ENCODE assay signal across 9 cellular contexts in the genomic region with DNA sequence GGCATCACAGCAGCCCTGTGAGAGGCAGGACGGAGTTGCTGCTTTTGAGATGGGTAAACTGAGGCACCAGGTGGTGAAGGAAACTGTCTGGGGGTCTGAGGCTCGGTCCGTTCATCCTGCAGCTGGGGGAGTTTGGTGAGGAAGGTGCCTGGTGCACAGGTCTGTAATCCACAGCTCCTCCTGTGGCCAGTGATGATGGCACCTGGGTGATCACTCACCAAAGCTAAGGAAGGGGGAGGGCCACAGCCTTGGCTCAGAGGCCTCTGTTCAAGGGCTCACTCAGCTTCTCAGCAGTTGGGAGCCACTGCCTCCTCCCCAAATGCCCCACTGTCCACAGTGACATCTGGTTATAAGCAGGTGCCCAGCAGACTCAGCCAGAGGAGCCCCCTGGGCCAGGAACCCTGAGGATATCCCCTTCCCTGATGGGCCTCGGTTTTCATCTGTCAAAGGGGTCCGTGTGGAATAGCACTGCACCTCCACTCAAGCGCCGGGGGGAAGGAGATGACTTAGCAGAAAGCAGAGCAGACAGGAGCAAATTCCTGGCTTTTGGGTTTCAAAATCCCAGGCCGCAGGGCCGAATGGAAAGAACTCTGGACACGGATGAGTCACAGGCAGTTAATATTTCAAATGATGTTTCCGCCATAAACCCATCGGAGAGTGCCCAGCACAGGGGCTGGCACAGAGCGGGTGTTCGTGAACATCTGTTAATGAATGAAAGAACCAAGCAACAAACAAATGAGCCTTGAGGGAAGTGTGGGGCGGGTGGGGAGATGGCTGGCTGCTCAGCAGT.
A peak's percentile ranks its signal among the peaks of the same experiment; 100 is the strongest.
DNase-seq lines count a peak whose midpoint lies in the region; ATAC-seq and TF ChIP-seq lines count a peak whose summit lies in the region.
"Had no signal": no experiment of that assay in that cellular context is flagged by ENCODE, and none has a peak within 500 bp of the region (broad histone marks: within the 10 kb centered on the region; RNA-seq: fewer than 3 reads in every experiment).

No MANE protein-coding gene starts in this region.

- peak overlapping the region; percentile 99 for H3K4ac ChIP-seq in IMR-90 (ENCODE audit: low read depth, low read length)

- H4K20me1 ChIP-seq in DND-41 (ENCODE audit: insufficient read depth, low read length): 0 out of 2 replicates have a peak, but pooled peaks cover 9% of the 10 kb centered on the region
- H4K20me1 ChIP-seq in IMR-90 (ENCODE audit: insufficient read depth, low read length): no peaks in the 10 kb centered on the region

- peak overlapping the region; percentile 99 for H4K91ac ChIP-seq in IMR-90 (ENCODE audit: insufficient read depth, low read depth, low read length)

- H3K36me3 Mint-ChIP-seq in chondrocyte (ENCODE audit: low read depth) (peaks cover 9% of the 10 kb centered on the region), neural crest cell (ENCODE audit: low read depth) (no peaks in the 10 kb centered on the region)

- in situ Hi-C loops in IMR-90 (cut with MboI; ENCODE audit: low sequenced_read_pairs): no loop called here

- H3K18ac ChIP-seq in IMR-90 (ENCODE audit: low read depth, low read length): peak overlapping the region; percentile 86

- ATAC-seq in DND-41 (ENCODE audit: insufficient read depth, low read depth) (peak; percentile 72; the same call in 2 of the 3 replicates), IMR-90 (ENCODE audit: low read depth) (peak; percentile 80), GM19463 (IDR thresholded peaks at IDR 0.05; ENCODE audit: unreplicated experiment) (no peak), GM19351 (IDR thresholded peaks at IDR 0.05; ENCODE audit: unreplicated experiment) (no peak), GM18907 (IDR thresholded peaks at IDR 0.05; ENCODE audit: unreplicated experiment) (no peak)
- no peak for ATAC-seq in activated CD4-positive, CD25-positive, alpha-beta regulatory T cell treated with anti-CD3 and anti-CD28 coated beads, Interleukin-2, amount 50 U/mL, for 24 hours

- no peak for DNase-seq in DND-41
- peak; percentile 90 for DNase-seq in IMR-90
- DNase-seq in chondrocyte (ENCODE audit: low spot score): peak; percentile 79
- no peak for DNase-seq in neural crest cell (ENCODE audit: low read depth, low spot score)

- peak; percentile 27; the same call in 1 of the 2 replicates for TF ChIP-seq POLR2A in IMR-90 (IDR thresholded peaks at IDR 0.05; ENCODE audit: low read depth, low read length)

- H3K9me1 ChIP-seq in IMR-90 (ENCODE audit: insufficient read depth, low read length): peaks cover 32% of the 10 kb centered on the region

- no peaks in the 10 kb centered on the region for H3K79me2 ChIP-seq in DND-41 (ENCODE audit: insufficient read depth, low read length)

- dilution Hi-C loops in IMR-90 (cut with HindIII; ENCODE audit: low sequenced_read_pairs, unreplicated experiment): no loop called here

- H2BK120ac ChIP-seq in IMR-90 (ENCODE audit: low read depth, low read length): peak overlapping the region; percentile 99

- peak overlapping the region; percentile 89 for H3K23ac ChIP-seq in IMR-90 (ENCODE audit: low read depth, low read length)

- WGBS in IMR-90 (ENCODE audit: extremely low coverage in 2 of 2, insufficient read length in 1 of 2), 2 experiments: 0% methylated on average over 4 of the region's 15 CpGs; no CpG with 5 or more reads in 1 of the 2 experiments

- peak overlapping the region; percentile 98 for H2AK9ac ChIP-seq in IMR-90 (replicated peaks; ENCODE audit: low read depth, low read length, poor library complexity)

- H4K8ac ChIP-seq in IMR-90 (ENCODE audit: low read depth in 2 of 2, low read length in 2 of 2): peak overlapping the region; percentile 77 to 90

- POLR2A ChIA-PET in IMR-90 (lab: Charles Lee; ENCODE audit: unreplicated experiment): no interaction called here

- H3K27ac ChIP-seq in DND-41 (ENCODE audit: low read length) (no peak overlapping the region), IMR-90 (ENCODE audit: insufficient read depth, low read length) (peak overlapping the region; percentile 92)
- H3K27ac ChIP-seq: neutrophil had no signal

- intact Hi-C loops in IMR-90 (cut with micrococcal nuclease): no loop called here

- peaks cover 3% of the 10 kb centered on the region for H3K27me3 ChIP-seq in DND-41 (ENCODE audit: insufficient read depth, low read length, poor library complexity)
- no peaks in the 10 kb centered on the region for H3K27me3 ChIP-seq in IMR-90 (ENCODE audit: control insufficient read depth, insufficient read depth, low read length)
- H3K27me3 ChIP-seq: neutrophil had no signal

- peak overlapping the region; percentile 99; the same call in 2 of the 3 replicates for H2BK15ac ChIP-seq in IMR-90 (ENCODE audit: low read depth, low read length)

- no peaks in the 10 kb centered on the region for H3K27me3 Mint-ChIP-seq in chondrocyte (ENCODE audit: low read depth)
- H3K27me3 Mint-ChIP-seq in neural crest cell (ENCODE audit: low read depth): no peaks in the 10 kb centered on the region

- H2AK5ac ChIP-seq in IMR-90 (ENCODE audit: low read depth, low read length): peak overlapping the region; percentile 99

- peak overlapping the region; percentile 79 for H4K5ac ChIP-seq in IMR-90 (ENCODE audit: low read depth, low read length)

- H3K4me3 ChIP-seq in DND-41 (ENCODE audit: low read depth in 1 of 2, low read length in 2 of 2) (no peak overlapping the region), IMR-90 (ENCODE audit: insufficient read depth, low read depth, low read length) (no peak overlapping the region)

- H2AFZ ChIP-seq in DND-41 (ENCODE audit: low read depth, low read length) (no peak overlapping the region), IMR-90 (replicated peaks; ENCODE audit: low read length, poor library complexity) (peak overlapping the region; percentile 91)

- H2BK20ac ChIP-seq in IMR-90 (ENCODE audit: low read depth, low read length): peak overlapping the region; percentile 96

- H3K36me3 ChIP-seq in DND-41 (ENCODE audit: insufficient read depth, low read length) (no peaks in the 10 kb centered on the region), IMR-90 (ENCODE audit: control insufficient read depth, insufficient read depth, low read length) (no peaks in the 10 kb centered on the region)
- H3K36me3 ChIP-seq: neutrophil had no signal

- peak; percentile 46 for TF ChIP-seq CTCF in DND-41 (IDR thresholded peaks at IDR 0.05; ENCODE audit: borderline replicate concordance, extremely low read depth, low read length, poor library complexity, severe bottlenecking)
- peak; percentile 38 for TF ChIP-seq CTCF in IMR-90 (conservative IDR thresholded peaks at IDR 0.05; ENCODE audit: low read depth, low read length)
- TF ChIP-seq CTCF in chondrocyte (IDR thresholded peaks at IDR 0.05): peak; percentile 73
- TF ChIP-seq CTCF in neural crest cell (conservative IDR thresholded peaks at IDR 0.05): peak; percentile 33

- TF ChIP-seq RAD21 in IMR-90 (IDR thresholded peaks at IDR 0.05; ENCODE audit: low read length): peak; percentile 15; the same call in 1 of the 2 replicates

- H3K27ac Mint-ChIP-seq in chondrocyte (ENCODE audit: unreplicated experiment) (peak overlapping the region; percentile 90), neural crest cell (ENCODE audit: unreplicated experiment) (no peak overlapping the region)

- BruUV-seq in IMR-90 (replicated peaks; lab: Mats Ljungman, UMichigan): no TSS peak

- H3K79me1 ChIP-seq in IMR-90 (ENCODE audit: low read depth in 1 of 2, low read length in 2 of 2): peaks cover 0 to 25% of the 10 kb centered on the region in 2 experiments; a peak in 2 of 4 replicates

- H3K9ac ChIP-seq in DND-41 (ENCODE audit: low read depth, low read length): no peak overlapping the region
- peak overlapping the region; percentile 19 for H3K9ac ChIP-seq in IMR-90 (ENCODE audit: low read depth, low read length)

- peak overlapping the region; percentile 97 for H3K14ac ChIP-seq in IMR-90 (replicated peaks; ENCODE audit: low read depth, low read length)

- no peak overlapping the region for H3K4me3 Mint-ChIP-seq in chondrocyte (ENCODE audit: unreplicated experiment)
- H3K4me3 Mint-ChIP-seq in neural crest cell: no peak overlapping the region

- H3K4me1 Mint-ChIP-seq in chondrocyte (ENCODE audit: low read depth) (peaks cover 60% of the 10 kb centered on the region), neural crest cell (peaks cover 11% of the 10 kb centered on the region)

- H3K9me3 ChIP-seq in DND-41 (ENCODE audit: insufficient read depth, low read length, severe bottlenecking) (no peaks in the 10 kb centered on the region), IMR-90 (ENCODE audit: control insufficient read depth, insufficient read depth, low read length) (no peaks in the 10 kb centered on the region)
- H3K9me3 ChIP-seq: neutrophil had no signal

- H3K4me1 ChIP-seq in DND-41 (ENCODE audit: insufficient read depth, low read length) (no peaks in the 10 kb centered on the region), IMR-90 (ENCODE audit: control insufficient read depth, insufficient read depth, low read length) (peaks cover 41% of the 10 kb centered on the region)

- H3K9me3 Mint-ChIP-seq in chondrocyte (ENCODE audit: low read depth): no peaks in the 10 kb centered on the region
- H3K9me3 Mint-ChIP-seq in neural crest cell: no peaks in the 10 kb centered on the region

- peak overlapping the region; percentile 51 for H3K56ac ChIP-seq in IMR-90 (ENCODE audit: extremely low read depth, insufficient read depth, low read length)

- CTCF ChIA-PET in IMR-90 (lab: Yijun Ruan, JAX): interaction anchor here (0.7 to 0.9 kb wide), 2 partner anchors 11 to 30 kb away, joined by 3 to 4 read pairs; no protein-coding TSS in a partner anchor

- H3K4me2 ChIP-seq in DND-41 (ENCODE audit: insufficient read depth, low read length) (no peak overlapping the region), IMR-90 (ENCODE audit: low read depth, low read length) (peak overlapping the region; percentile 61)

- peak overlapping the region; percentile 96 for H2BK5ac ChIP-seq in IMR-90 (ENCODE audit: low read depth, low read length, poor library complexity, severe bottlenecking)

TF ChIP-seq in IMR-90, 13 proteins besides CTCF, POLR2A, EP300 and RAD21 (continues in another document):
- no peak for TF ChIP-seq SMC3 (IDR thresholded peaks at IDR 0.05; ENCODE audit: low read depth, low read length)
- TF ChIP-seq, protein P1, sequence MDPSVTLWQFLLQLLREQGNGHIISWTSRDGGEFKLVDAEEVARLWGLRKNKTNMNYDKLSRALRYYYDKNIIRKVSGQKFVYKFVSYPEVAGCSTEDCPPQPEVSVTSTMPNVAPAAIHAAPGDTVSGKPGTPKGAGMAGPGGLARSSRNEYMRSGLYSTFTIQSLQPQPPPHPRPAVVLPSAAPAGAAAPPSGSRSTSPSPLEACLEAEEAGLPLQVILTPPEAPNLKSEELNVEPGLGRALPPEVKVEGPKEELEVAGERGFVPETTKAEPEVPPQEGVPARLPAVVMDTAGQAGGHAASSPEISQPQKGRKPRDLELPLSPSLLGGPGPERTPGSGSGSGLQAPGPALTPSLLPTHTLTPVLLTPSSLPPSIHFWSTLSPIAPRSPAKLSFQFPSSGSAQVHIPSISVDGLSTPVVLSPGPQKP (IDR thresholded peaks at IDR 0.05; ENCODE audit: borderline replicate concordance, low read depth, low read length): no peak
- peak; percentile 76 for TF ChIP-seq MAFK (IDR thresholded peaks at IDR 0.05; ENCODE audit: low read depth, low read length)
- TF ChIP-seq CEBPB (IDR thresholded peaks at IDR 0.05; ENCODE audit: low read depth, low read length): peak; percentile 82
- peak; percentile 88 for TF ChIP-seq FOS (IDR thresholded peaks at IDR 0.05; ENCODE audit: low read depth, low read length)
- TF ChIP-seq RFX5 (IDR thresholded peaks at IDR 0.05; ENCODE audit: low read depth, low read length): no peak

Comparison
In these comparisons a context has a peak if more than half of its experiments do, and no peak if none do; other contexts are left out.
1. ATAC-seq: peak in DND-41 (single experiment) and IMR-90 (single experiment); none in GM19463 (single experiment), GM19351 (single experiment), GM18907 (single experiment) and activated CD4-positive, CD25-positive, alpha-beta regulatory T cell treated with anti-CD3 and anti-CD28 coated beads, Interleukin-2, amount 50 U/mL, for 24 hours (0 of 2).
2. DNase-seq: peak in IMR-90 (single experiment) and chondrocyte (single experiment); none in DND-41 (single experiment) and neural crest cell (single experiment).
3. Peak in every context shown above with its lines, with median percentiles within 50 percentile points of each other: CTCF ChIP-seq.